ENCODE assay signal across 16 cellular contexts in genomic region chr14:95679995-95680735, GRCh38. TPM values are rescaled to one million over a fixed set of nuclear protein-coding genes. Genes with fewer than 3 reads are reported as not detected.
DNase-seq lines count a peak whose midpoint lies in the region; ATAC-seq, FAIRE-seq and TF ChIP-seq lines count a peak whose summit lies in the region.
"Had no signal": no experiment of that assay in that cellular context is flagged by ENCODE, and none has a peak within 500 bp of the region (broad histone marks: within the 10 kb centered on the region; RNA-seq: fewer than 3 reads in every experiment).

No MANE protein-coding gene starts in this region.

- no peak for ATAC-seq in activated CD4-positive, alpha-beta T cell treated with anti-CD3 and anti-CD28 coated beads for 36 hours
- ATAC-seq in GM19395 (IDR thresholded peaks at IDR 0.05; ENCODE audit: unreplicated experiment), result no peak
- no peak for ATAC-seq in GM18498 (IDR thresholded peaks at IDR 0.05; ENCODE audit: unreplicated experiment)
- ATAC-seq: heart left ventricle had no signal

- FAIRE-seq in kidney (lab: Jason Lieb, UNC), result no peak

- H3K9me3 ChIP-seq in Caco-2 (no peaks in the 10 kb centered on the region), kidney (ENCODE audit: control insufficient read depth in 1 of 2, low read length in 2 of 2) (peaks cover 0 to 10% of the 10 kb centered on the region in 2 donors), A673 (ENCODE audit: low read depth, low read length, poor library complexity, severe bottlenecking) (no peaks in the 10 kb centered on the region)
- H3K9me3 ChIP-seq: Peyer's patch had no signal

- POLR2A ChIA-PET in Caco-2 (lab: Charles Lee) (no interaction called here), A673 (lab: Charles Lee; ENCODE audit: low non-redundant PET) (interaction anchor here (0.6 kb wide), 2 partner anchors 19 to 41 kb away, joined by 3 to 18 read pairs; no protein-coding TSS in a partner anchor)
- POLR2A ChIA-PET in activated CD4-positive, alpha-beta T cell treated with anti-CD3 and anti-CD28 coated beads for 36 hours (lab: Charles Lee), result no interaction called here

- no peak overlapping the region for H3K27ac Mint-ChIP-seq in Caco-2 (ENCODE audit: unreplicated experiment)
- H3K27ac Mint-ChIP-seq in activated CD4-positive, alpha-beta T cell treated with anti-CD3 and anti-CD28 coated beads for 36 hours, result no peak overlapping the region
- H3K27ac Mint-ChIP-seq: activated naive CD4-positive, alpha-beta T cell treated with anti-CD3 and anti-CD28 coated beads, Interleukin-2, amount 50 U/mL, for 24 hours; CD4-positive, alpha-beta memory T cell; dendritic cell treated with granulocyte-macrophage colony-stimulating factor and Interleukin-4, amounts not matched to agents 40 ng/mL and 50 ng/mL, for 4 days had no signal

- CTCF ChIA-PET in Caco-2 (lab: Charles Lee), result interaction anchor here (0.6 to 1.7 kb wide), 10 partner anchors 8 to 407 kb away, joined by 3 to 9 read pairs (median 4); no protein-coding TSS in a partner anchor
- CTCF ChIA-PET in A673 (lab: Charles Lee), result interaction anchor here (0.6 kb wide), 1 partner anchor 127 kb away, joined by 6 read pairs; no protein-coding TSS in a partner anchor
- CTCF ChIA-PET in activated CD4-positive, alpha-beta T cell treated with anti-CD3 and anti-CD28 coated beads for 36 hours (lab: Charles Lee), result interaction anchor here (0.7 kb wide), 1 partner anchor 120 kb away, joined by 3 read pairs; no protein-coding TSS in a partner anchor

- no peak overlapping the region for H3K4me3 ChIP-seq in Caco-2 (ENCODE audit: low read depth, low read length)
- H3K4me3 ChIP-seq in H7 (ENCODE audit: insufficient read depth, low read depth, low read length), result no peak overlapping the region
- H3K4me3 ChIP-seq in kidney (ENCODE audit: low read length in 2 of 2), result no peak overlapping the region
- H3K4me3 ChIP-seq in A673 (ENCODE audit: low read depth, low read length, poor library complexity, severe bottlenecking), result no peak overlapping the region
- H3K4me3 ChIP-seq: heart left ventricle, Peyer's patch, spleen had no signal

- no peaks in the 10 kb centered on the region for H3K36me3 ChIP-seq in Caco-2 (ENCODE audit: control insufficient read depth, insufficient read depth, low read length)
- no peaks in the 10 kb centered on the region for H3K36me3 ChIP-seq in H7 (replicated peaks; ENCODE audit: control insufficient read depth, insufficient read depth, low read length)
- no peaks in the 10 kb centered on the region for H3K36me3 ChIP-seq in kidney (ENCODE audit: control insufficient read depth in 1 of 2, insufficient read depth in 2 of 2, low read length in 2 of 2)
- H3K36me3 ChIP-seq in A673 (ENCODE audit: insufficient read depth, low read length, poor library complexity, severe bottlenecking), result no peaks in the 10 kb centered on the region
- H3K36me3 ChIP-seq: heart left ventricle, Peyer's patch, spleen had no signal

- no peaks in the 10 kb centered on the region for H3K9me3 Mint-ChIP-seq in Caco-2 (ENCODE audit: unreplicated experiment)
- H3K9me3 Mint-ChIP-seq in activated CD4-positive, alpha-beta T cell treated with anti-CD3 and anti-CD28 coated beads for 36 hours (ENCODE audit: low read depth), result no peaks in the 10 kb centered on the region
- H3K9me3 Mint-ChIP-seq: activated naive CD4-positive, alpha-beta T cell treated with anti-CD3 and anti-CD28 coated beads, Interleukin-2, amount 50 U/mL, for 24 hours; CD4-positive, alpha-beta memory T cell; dendritic cell treated with granulocyte-macrophage colony-stimulating factor and Interleukin-4, amounts not matched to agents 40 ng/mL and 50 ng/mL, for 4 days had no signal

- no peak overlapping the region for H3K9ac ChIP-seq in kidney (ENCODE audit: low read length in 2 of 2)

- H3K27me3 Mint-ChIP-seq in Caco-2 (ENCODE audit: insufficient read depth, unreplicated experiment), result peaks cover 12% of the 10 kb centered on the region
- peaks cover 26% of the 10 kb centered on the region for H3K27me3 Mint-ChIP-seq in activated CD4-positive, alpha-beta T cell treated with anti-CD3 and anti-CD28 coated beads for 36 hours

- DNase-seq in Caco-2 (peak; percentile 44 to 49), H7 (peak; percentile 49), NCI-H510A (lab: John Stamatoyannopoulos, UW) (peak; percentile 55), kidney (no peak), A673 (ENCODE audit: low spot score) (no peak)
- DNase-seq in activated CD4-positive, alpha-beta T cell treated with anti-CD3 and anti-CD28 coated beads for 36 hours, result no peak
- DNase-seq: activated CD4-positive, CD25-positive, alpha-beta regulatory T cell; CD4-positive, alpha-beta memory T cell; heart left ventricle; IMR-90; spleen had no signal

- peaks cover 6% of the 10 kb centered on the region for H3K36me3 Mint-ChIP-seq in Caco-2 (ENCODE audit: insufficient read depth, unreplicated experiment)
- no peaks in the 10 kb centered on the region for H3K36me3 Mint-ChIP-seq in activated CD4-positive, alpha-beta T cell treated with anti-CD3 and anti-CD28 coated beads for 36 hours (ENCODE audit: low read depth)
- H3K36me3 Mint-ChIP-seq: activated naive CD4-positive, alpha-beta T cell treated with anti-CD3 and anti-CD28 coated beads, Interleukin-2, amount 50 U/mL, for 24 hours; CD4-positive, alpha-beta memory T cell had no signal

- BruUV-seq in Caco-2 (replicated peaks; lab: Mats Ljungman, UMichigan), result no TSS peak
- BruUV-seq in A673 (replicated peaks; lab: Mats Ljungman, UMichigan), result no TSS peak

- no peaks in the 10 kb centered on the region for H3K4me1 Mint-ChIP-seq in Caco-2 (ENCODE audit: low read depth, unreplicated experiment)
- H3K4me1 Mint-ChIP-seq in activated CD4-positive, alpha-beta T cell treated with anti-CD3 and anti-CD28 coated beads for 36 hours, result no peaks in the 10 kb centered on the region
- H3K4me1 Mint-ChIP-seq: activated naive CD4-positive, alpha-beta T cell treated with anti-CD3 and anti-CD28 coated beads, Interleukin-2, amount 50 U/mL, for 24 hours; CD4-positive, alpha-beta memory T cell had no signal

- intact Hi-C loops in Caco-2 (cut with micrococcal nuclease; ENCODE audit: unreplicated experiment), result loop anchor here (1.0 to 2.0 kb wide), 2 partner anchors 71 to 119 kb away; no protein-coding TSS in a partner anchor
- intact Hi-C loops in kidney (cut with DNase I), result no loop called here
- intact Hi-C loops in A673 (cut with micrococcal nuclease; ENCODE audit: unreplicated experiment), result loop anchor here (5.0 kb wide), 1 partner anchor 118 kb away; no protein-coding TSS in a partner anchor
- intact Hi-C loops in activated CD4-positive, alpha-beta T cell treated with anti-CD3 and anti-CD28 coated beads for 36 hours (cut with DNase I, micrococcal nuclease), result loop anchor here in 1 of 2 experiments (10.0 kb wide), 1 partner anchor 255 kb away; no protein-coding TSS in a partner anchor

- H3K27ac ChIP-seq in kidney (ENCODE audit: low read depth in 2 of 2, low read length in 2 of 2), result no peak overlapping the region
- no peak overlapping the region for H3K27ac ChIP-seq in A673 (ENCODE audit: low read depth, low read length, poor library complexity, severe bottlenecking)
- H3K27ac ChIP-seq: heart left ventricle, Peyer's patch, spleen had no signal

- TF ChIP-seq CTCF in Caco-2 (IDR thresholded peaks at IDR 0.05; ENCODE audit: insufficient read depth in 1 of 2, low read depth in 1 of 2, low read length in 1 of 2, severe bottlenecking in 1 of 2, unreplicated experiment in 1 of 2) (peak; percentile 37 to 65), kidney (IDR thresholded peaks at IDR 0.05; ENCODE audit: borderline replicate concordance, extremely low read depth, insufficient read depth) (peak; percentile 46), A673 (conservative IDR thresholded peaks at IDR 0.05; ENCODE audit: low read depth, low read length) (no peak)

- no peak overlapping the region for H3K4me3 Mint-ChIP-seq in Caco-2 (ENCODE audit: unreplicated experiment)
- H3K4me3 Mint-ChIP-seq in activated CD4-positive, alpha-beta T cell treated with anti-CD3 and anti-CD28 coated beads for 36 hours, result no peak overlapping the region
- H3K4me3 Mint-ChIP-seq: activated naive CD4-positive, alpha-beta T cell treated with anti-CD3 and anti-CD28 coated beads, Interleukin-2, amount 50 U/mL, for 24 hours; CD4-positive, alpha-beta memory T cell; dendritic cell treated with granulocyte-macrophage colony-stimulating factor and Interleukin-4, amounts not matched to agents 40 ng/mL and 50 ng/mL, for 4 days had no signal

- H3K4me1 ChIP-seq in Caco-2 (peaks cover 5% of the 10 kb centered on the region; the same call in 1 of the 2 replicates), kidney (ENCODE audit: control insufficient read depth in 1 of 2, insufficient read depth in 1 of 2, low read depth in 1 of 2, low read length in 2 of 2) (no peaks in the 10 kb centered on the region), A673 (ENCODE audit: insufficient read depth, low read length, poor library complexity, severe bottlenecking) (peaks cover 9% of the 10 kb centered on the region)
- H3K4me1 ChIP-seq: heart left ventricle, Peyer's patch had no signal

- H3K27me3 ChIP-seq in Caco-2 (replicated peaks; ENCODE audit: control insufficient read depth, insufficient read depth, low read length), result no peaks in the 10 kb centered on the region
- peaks cover 1% of the 10 kb centered on the region; the same call in 1 of the 2 replicates for H3K27me3 ChIP-seq in H7 (ENCODE audit: control insufficient read depth, insufficient read depth, low read length)
- H3K27me3 ChIP-seq in A673 (replicated peaks; ENCODE audit: insufficient read depth, low read depth, low read length, poor library complexity), result no peaks in the 10 kb centered on the region
- H3K27me3 ChIP-seq: Peyer's patch had no signal

RNA-seq across cellular contexts. Expression of gene TCL1B, which starts 6.1 kb away (rescaled TPM):
- total RNA-seq in Caco-2 (2022), result not detected in 2 replicates
- total RNA-seq in H7 (2014; rRNA removed; shearing (Covaris generic)), result 14.0 and 18.5 TPM in 2 replicates
- not detected for total RNA-seq in kidney
- polyA plus RNA-seq in kidney (ENCODE audit: insufficient read depth, low read depth, low replicate concordance), result not detected
- total RNA-seq in A673 (2021), result 0.83 and 1.1 TPM in 2 replicates
- not detected for total RNA-seq in activated CD4-positive, alpha-beta T cell treated with anti-CD3 and anti-CD28 coated beads for 36 hours
- total RNA-seq: CD4-positive, alpha-beta memory T cell; heart left ventricle; IMR-90; Peyer's patch had no signal
- polyA plus RNA-seq: CD4-positive, alpha-beta memory T cell; heart left ventricle; IMR-90 had no signal

RNA-seq across cellular contexts. Expression of gene TCL1A, which starts 33.8 kb away (rescaled TPM):
- not detected in 2 replicates for total RNA-seq in Caco-2 (2022)
- 0.33 TPM in 1 of 2 replicates, not detected in the other for total RNA-seq in H7 (2014; rRNA removed; shearing (Covaris generic))
- total RNA-seq in kidney, result 1.4 TPM
- polyA plus RNA-seq in kidney (ENCODE audit: insufficient read depth, low read depth, low replicate concordance), result not detected
- total RNA-seq in A673 (2021), result not detected in 2 replicates
- total RNA-seq in activated CD4-positive, alpha-beta T cell treated with anti-CD3 and anti-CD28 coated beads for 36 hours, result not detected
- total RNA-seq: CD4-positive, alpha-beta memory T cell; heart left ventricle; IMR-90 had no signal
- polyA plus RNA-seq: IMR-90 had no signal

Comparison
In these comparisons a context has a peak if more than half of its experiments do, and no peak if none do; other contexts are left out.
1. DNase-seq: peak in Caco-2 (2 of 2), H7 (single experiment) and NCI-H510A (single experiment); none in kidney (single experiment), A673 (single experiment) and activated CD4-positive, alpha-beta T cell treated with anti-CD3 and anti-CD28 coated beads for 36 hours (single experiment).